ENCODE assay signal across 1 cellular context in genomic region chr19:30212574-30212973, GRCh38.
TF ChIP-seq lines count a peak whose summit lies in the region.

No MANE protein-coding gene starts in this region.

TF ChIP-seq in H1, 55 proteins besides CTCF, POLR2A, EP300 and RAD21 (continued from another document):
- no peak for TF ChIP-seq SRF (IDR thresholded peaks at IDR 0.05; ENCODE audit: low read depth, low read length)
- TF ChIP-seq RBBP5 (IDR thresholded peaks at IDR 0.05; ENCODE audit: borderline replicate concordance, low read depth, low read length), result no peak
- TF ChIP-seq HDAC6 (IDR thresholded peaks at IDR 0.05; ENCODE audit: low read depth, low read length), result no peak
- TF ChIP-seq TAF7 (optimal IDR thresholded peaks at IDR 0.05; ENCODE audit: borderline replicate concordance, low read depth, low read length), result no peak
- no peak for TF ChIP-seq FOSL1 (IDR thresholded peaks at IDR 0.05; ENCODE audit: insufficient read depth, low read depth, low read length)
- no peak for TF ChIP-seq USF2 (IDR thresholded peaks at IDR 0.05; ENCODE audit: low read length)
- no peak for TF ChIP-seq ATF2 (IDR thresholded peaks at IDR 0.05; ENCODE audit: low read length)
- no peak for TF ChIP-seq POLR2AphosphoS5 (IDR thresholded peaks at IDR 0.05; ENCODE audit: low read depth, low read length)
- TF ChIP-seq JUN (IDR thresholded peaks at IDR 0.05; ENCODE audit: low read depth, low read length), result no peak
TF ChIP-seq in H1: peak in this region for 0.
